1 cellular context compared by ENCODE assay signal in the genomic region with DNA sequence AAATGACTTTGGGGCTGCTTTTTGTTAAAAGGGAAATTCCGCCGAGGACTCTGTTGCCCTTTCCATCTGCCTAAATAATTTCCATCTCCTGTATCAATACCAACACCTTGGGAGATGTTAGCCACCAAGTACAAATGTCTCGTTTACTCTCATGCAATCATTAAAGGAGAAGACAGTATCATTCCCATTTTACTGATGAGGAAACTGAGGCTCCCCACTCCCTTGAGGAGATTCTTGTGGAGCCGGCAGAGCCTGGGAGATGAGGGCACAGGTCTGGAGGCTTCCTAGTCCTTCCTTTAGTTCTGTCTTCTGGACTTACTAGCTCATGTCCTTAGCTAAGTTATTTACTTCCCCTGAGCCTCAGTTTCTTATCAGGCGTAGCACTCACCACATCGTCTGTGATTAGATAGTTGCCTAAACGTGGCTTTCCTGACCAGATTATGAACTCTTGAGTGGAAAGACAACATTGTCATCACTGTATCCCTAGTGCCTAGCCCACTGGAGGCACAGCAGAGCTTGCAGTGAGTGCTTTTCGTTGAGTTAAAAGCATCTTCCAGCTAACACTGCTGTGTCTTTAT.
TF ChIP-seq lines count a peak whose summit lies in the region.

No MANE protein-coding gene starts in this region.

TF ChIP-seq in K562, 482 proteins besides CTCF, POLR2A, EP300 and RAD21 (continued from another document and continues in another):
- TF ChIP-seq USF1 (CRISPR knock-in tag; IDR thresholded peaks at IDR 0.05) (no peak), ZNF551 (CRISPR knock-in tag; IDR thresholded peaks at IDR 0.05) (no peak), ILK (tag; IDR thresholded peaks at IDR 0.05; ENCODE audit: borderline replicate concordance, low read depth) (no peak), DMBX1 (CRISPR knock-in tag; IDR thresholded peaks at IDR 0.05; ENCODE audit: borderline replicate concordance) (no peak), LEF1 (IDR thresholded peaks at IDR 0.05) (no peak; the same call in 1 of the 2 replicates), RBM15 (IDR thresholded peaks at IDR 0.05; ENCODE audit: insufficient read depth, low read length) (no peak), TEAD2 (tag; IDR thresholded peaks at IDR 0.05) (no peak), ELF1 (tag; IDR thresholded peaks at IDR 0.05) (0 out of 2 replicates have a peak, but pooled peaks have one; percentile 16), GABPB1 (CRISPR knock-in tag; IDR thresholded peaks at IDR 0.05) (no peak), MYC (IDR thresholded peaks at IDR 0.05; ENCODE audit: low read depth, low read length) (0 out of 2 replicates have a peak, but pooled peaks have one; percentile 15), MYC (CRISPR knock-in tag; IDR thresholded peaks at IDR 0.05; ENCODE audit: borderline replicate concordance, low read depth) (no peak), NEUROD1 (IDR thresholded peaks at IDR 0.05; ENCODE audit: borderline replicate concordance, low read depth, low read length, partially characterized antibody) (no peak), ZNF282 (CRISPR knock-in tag; IDR thresholded peaks at IDR 0.05) (no peak), TAF15 (IDR thresholded peaks at IDR 0.05; ENCODE audit: low read depth, low read length) (no peak), ARNT (IDR thresholded peaks at IDR 0.05) (no peak), NFRKB (IDR thresholded peaks at IDR 0.05; ENCODE audit: low read depth) (no peak), NR1H2 (CRISPR knock-in tag; IDR thresholded peaks at IDR 0.05) (no peak), ZFP36 (IDR thresholded peaks at IDR 0.05; ENCODE audit: low read depth, low read length, partially characterized antibody) (no peak), USF2 (CRISPR knock-in tag; IDR thresholded peaks at IDR 0.05) (no peak), ZNF133 (CRISPR knock-in tag; IDR thresholded peaks at IDR 0.05) (no peak), CHAMP1 (IDR thresholded peaks at IDR 0.05) (no peak), ZNF75A (CRISPR knock-in tag; IDR thresholded peaks at IDR 0.05) (no peak), SPI1 (IDR thresholded peaks at IDR 0.05; ENCODE audit: borderline replicate concordance, low read depth, low read length) (no peak)
- TF ChIP-seq, protein P1, sequence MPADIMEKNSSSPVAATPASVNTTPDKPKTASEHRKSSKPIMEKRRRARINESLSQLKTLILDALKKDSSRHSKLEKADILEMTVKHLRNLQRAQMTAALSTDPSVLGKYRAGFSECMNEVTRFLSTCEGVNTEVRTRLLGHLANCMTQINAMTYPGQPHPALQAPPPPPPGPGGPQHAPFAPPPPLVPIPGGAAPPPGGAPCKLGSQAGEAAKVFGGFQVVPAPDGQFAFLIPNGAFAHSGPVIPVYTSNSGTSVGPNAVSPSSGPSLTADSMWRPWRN (IDR thresholded peaks at IDR 0.05; ENCODE audit: low read depth) = no peak
- TF ChIP-seq, protein P2, sequence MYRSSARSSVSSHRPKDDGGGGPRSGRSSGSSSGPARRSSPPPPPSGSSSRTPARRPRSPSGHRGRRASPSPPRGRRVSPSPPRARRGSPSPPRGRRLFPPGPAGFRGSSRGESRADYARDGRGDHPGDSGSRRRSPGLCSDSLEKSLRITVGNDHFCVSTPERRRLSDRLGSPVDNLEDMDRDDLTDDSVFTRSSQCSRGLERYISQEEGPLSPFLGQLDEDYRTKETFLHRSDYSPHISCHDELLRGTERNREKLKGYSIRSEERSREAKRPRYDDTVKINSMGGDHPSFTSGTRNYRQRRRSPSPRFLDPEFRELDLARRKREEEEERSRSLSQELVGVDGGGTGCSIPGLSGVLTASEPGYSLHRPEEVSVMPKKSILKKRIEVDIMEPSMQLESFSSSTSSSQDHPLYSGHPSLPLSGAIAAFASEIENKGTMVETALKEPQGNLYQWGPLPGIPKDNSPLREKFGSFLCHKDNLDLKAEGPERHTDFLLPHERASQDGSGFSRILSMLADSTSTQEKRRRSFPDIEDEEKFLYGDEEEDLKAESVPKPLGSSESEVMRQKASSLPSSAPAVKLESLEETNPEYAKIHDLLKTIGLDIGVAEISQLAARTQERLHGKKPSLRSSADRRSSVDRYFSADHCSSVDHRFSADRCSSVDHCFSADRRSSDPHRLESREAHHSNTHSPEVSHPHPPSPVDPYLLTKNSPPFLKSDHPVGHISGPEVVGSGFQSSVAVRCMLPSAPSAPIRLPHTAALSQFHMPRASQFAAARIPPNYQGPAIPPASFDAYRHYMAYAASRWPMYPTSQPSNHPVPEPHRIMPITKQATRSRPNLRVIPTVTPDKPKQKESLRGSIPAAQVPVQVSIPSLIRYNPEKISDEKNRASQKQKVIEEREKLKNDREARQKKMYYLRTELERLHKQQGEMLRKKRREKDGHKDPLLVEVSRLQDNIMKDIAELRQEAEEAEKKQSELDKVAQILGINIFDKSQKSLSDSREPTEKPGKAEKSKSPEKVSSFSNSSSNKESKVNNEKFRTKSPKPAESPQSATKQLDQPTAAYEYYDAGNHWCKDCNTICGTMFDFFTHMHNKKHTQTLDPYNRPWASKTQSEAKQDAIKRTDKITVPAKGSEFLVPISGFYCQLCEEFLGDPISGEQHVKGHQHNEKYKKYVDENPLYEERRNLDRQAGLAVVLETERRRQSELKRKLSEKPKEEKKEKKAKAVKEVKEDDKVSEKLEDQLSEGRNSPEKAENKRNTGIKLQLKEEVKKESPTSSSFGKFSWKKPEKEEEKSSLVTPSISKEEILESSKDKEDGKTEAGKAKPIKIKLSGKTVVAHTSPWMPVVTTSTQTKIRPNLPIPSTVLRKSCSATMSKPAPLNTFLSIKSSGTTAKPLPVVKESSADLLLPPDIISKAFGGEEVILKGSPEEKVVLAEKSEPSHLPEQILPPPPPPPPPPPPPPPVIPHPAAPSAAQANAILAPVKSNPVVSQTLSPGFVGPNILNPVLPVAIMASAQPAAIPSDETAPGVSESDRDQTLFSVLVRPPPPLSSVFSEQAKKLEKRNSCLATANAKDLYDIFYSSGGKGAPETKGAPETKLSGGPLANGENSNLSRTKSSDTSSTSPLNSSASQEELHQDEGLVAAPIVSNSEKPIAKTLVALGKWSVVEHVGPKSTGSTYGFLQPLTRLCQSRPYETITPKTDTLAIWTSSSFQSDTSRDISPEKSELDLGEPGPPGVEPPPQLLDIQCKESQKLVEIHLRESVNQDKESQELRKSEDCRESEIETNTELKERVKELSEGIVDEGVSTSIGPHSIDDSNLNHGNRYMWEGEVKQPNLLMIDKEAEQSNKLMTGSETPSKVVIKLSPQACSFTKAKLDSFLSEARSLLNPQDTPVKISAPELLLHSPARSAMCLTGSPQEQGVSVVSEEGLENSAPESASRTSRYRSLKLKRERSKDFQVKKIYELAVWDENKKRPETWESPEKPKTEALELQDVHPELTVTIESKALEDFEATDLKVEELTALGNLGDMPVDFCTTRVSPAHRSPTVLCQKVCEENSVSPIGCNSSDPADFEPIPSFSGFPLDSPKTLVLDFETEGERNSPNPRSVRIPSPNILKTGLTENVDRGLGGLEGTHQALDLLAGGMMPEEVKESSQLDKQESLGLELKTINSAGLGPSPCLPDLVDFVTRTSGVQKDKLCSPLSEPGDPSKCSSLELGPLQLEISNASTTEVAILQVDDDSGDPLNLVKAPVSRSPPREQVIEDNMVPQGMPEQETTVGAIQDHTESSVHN (IDR thresholded peaks at IDR 0.05; ENCODE audit: borderline replicate concordance in 1 of 2, low read depth in 1 of 2) = no peak
- TF ChIP-seq, protein P3, sequence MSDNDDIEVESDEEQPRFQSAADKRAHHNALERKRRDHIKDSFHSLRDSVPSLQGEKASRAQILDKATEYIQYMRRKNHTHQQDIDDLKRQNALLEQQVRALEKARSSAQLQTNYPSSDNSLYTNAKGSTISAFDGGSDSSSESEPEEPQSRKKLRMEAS (CRISPR knock-in tag; IDR thresholded peaks at IDR 0.05) = no peak
- TF ChIP-seq, protein P4, sequence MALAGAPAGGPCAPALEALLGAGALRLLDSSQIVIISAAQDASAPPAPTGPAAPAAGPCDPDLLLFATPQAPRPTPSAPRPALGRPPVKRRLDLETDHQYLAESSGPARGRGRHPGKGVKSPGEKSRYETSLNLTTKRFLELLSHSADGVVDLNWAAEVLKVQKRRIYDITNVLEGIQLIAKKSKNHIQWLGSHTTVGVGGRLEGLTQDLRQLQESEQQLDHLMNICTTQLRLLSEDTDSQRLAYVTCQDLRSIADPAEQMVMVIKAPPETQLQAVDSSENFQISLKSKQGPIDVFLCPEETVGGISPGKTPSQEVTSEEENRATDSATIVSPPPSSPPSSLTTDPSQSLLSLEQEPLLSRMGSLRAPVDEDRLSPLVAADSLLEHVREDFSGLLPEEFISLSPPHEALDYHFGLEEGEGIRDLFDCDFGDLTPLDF (CRISPR knock-in tag; IDR thresholded peaks at IDR 0.05) = no peak
- TF ChIP-seq, protein P5, sequence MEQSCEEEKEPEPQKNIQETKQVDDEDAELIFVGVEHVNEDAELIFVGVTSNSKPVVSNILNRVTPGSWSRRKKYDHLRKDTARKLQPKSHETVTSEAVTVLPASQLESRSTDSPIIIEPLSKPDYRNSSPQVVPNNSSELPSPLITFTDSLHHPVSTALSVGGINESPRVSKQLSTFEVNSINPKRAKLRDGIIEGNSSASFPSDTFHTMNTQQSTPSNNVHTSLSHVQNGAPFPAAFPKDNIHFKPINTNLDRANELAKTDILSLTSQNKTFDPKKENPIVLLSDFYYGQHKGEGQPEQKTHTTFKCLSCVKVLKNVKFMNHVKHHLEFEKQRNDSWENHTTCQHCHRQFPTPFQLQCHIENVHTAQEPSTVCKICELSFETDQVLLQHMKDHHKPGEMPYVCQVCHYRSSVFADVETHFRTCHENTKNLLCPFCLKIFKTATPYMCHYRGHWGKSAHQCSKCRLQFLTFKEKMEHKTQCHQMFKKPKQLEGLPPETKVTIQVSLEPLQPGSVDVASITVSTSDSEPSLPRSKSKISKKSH (CRISPR knock-in tag; IDR thresholded peaks at IDR 0.05) = no peak
- TF ChIP-seq, protein P6, sequence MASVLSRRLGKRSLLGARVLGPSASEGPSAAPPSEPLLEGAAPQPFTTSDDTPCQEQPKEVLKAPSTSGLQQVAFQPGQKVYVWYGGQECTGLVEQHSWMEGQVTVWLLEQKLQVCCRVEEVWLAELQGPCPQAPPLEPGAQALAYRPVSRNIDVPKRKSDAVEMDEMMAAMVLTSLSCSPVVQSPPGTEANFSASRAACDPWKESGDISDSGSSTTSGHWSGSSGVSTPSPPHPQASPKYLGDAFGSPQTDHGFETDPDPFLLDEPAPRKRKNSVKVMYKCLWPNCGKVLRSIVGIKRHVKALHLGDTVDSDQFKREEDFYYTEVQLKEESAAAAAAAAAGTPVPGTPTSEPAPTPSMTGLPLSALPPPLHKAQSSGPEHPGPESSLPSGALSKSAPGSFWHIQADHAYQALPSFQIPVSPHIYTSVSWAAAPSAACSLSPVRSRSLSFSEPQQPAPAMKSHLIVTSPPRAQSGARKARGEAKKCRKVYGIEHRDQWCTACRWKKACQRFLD (CRISPR knock-in tag; IDR thresholded peaks at IDR 0.05) = 0 out of 2 replicates have a peak, but pooled peaks have one; percentile 34
